Comparison of ENCODE assay signal across 33 cellular contexts in genomic region chr4:17152941-17153340, GRCh38.
"Had no signal": no experiment of that assay in that cellular context is flagged by ENCODE, and none has a peak within 500 bp of the region (broad histone marks: within the 10 kb centered on the region; RNA-seq: fewer than 3 reads in every experiment).

No MANE protein-coding gene starts in this region.

- DNase-seq: activated B cell treated with CpG ODN at 0.5 μM for 24 hours; activated CD4-positive, alpha-beta memory T cell treated with anti-CD3 and anti-CD28 coated beads for 36 hours; activated CD4-positive, alpha-beta T cell treated with anti-CD3 and anti-CD28 coated beads for 4 hours; activated CD4-positive, alpha-beta T cell treated with anti-CD3 and anti-CD28 coated beads, Interleukin-2, amount 50 U/mL, for 1 hour; activated CD4-positive, CD25-positive, alpha-beta regulatory T cell treated with anti-CD3 and anti-CD28 coated beads, Interleukin-2, amount 50 U/mL, for 72 hours; activated CD8-positive, alpha-beta memory T cell treated with anti-CD3 and anti-CD28 coated beads, Interleukin-2, amount 50 U/mL, for 4 hours; activated gamma-delta T cell treated with Interleukin-2 at 50 U/mL for 16 hours; activated naive CD4-positive, alpha-beta T cell treated with anti-CD3 and anti-CD28 coated beads for 36 hours; activated T-cell treated with anti-CD3 and anti-CD28 coated beads for 4 hours; activated T-cell treated with anti-CD3 and anti-CD28 coated beads, Interleukin-2, amount 50 U/mL, for 4 hours; adrenal gland; anterior cingulate cortex; brain microvascular endothelial cell; central memory CD4-positive, alpha-beta T cell; NCI-H1092 treated with DMSO at 0.1 percent for 48 hours; NCI-H1417; NCI-H146; NCI-H187; NCI-H2029 treated with DMSO at 0.1 percent for 48 hours; NCI-H2171 treated with DMSO at 0.1 percent for 48 hours; NCI-H2227 treated with DMSO at 0.1 percent for 48 hours; NCI-H524 treated with DMSO at 0.1 percent for 48 hours; SHP77; SJCRH30; T-helper 1 cell; T-helper 2 cell; T-helper 9 cell had no signal

- H3K27me3 Mint-ChIP-seq: activated B cell treated with CpG ODN at 0.5 μM for 24 hours; activated CD4-positive, alpha-beta memory T cell treated with anti-CD3 and anti-CD28 coated beads for 36 hours had no signal

- H3K9me3 ChIP-seq: adrenal gland, SJCRH30 had no signal

- ATAC-seq: activated naive CD4-positive, alpha-beta T cell treated with anti-CD3 and anti-CD28 coated beads, Interleukin-2, amount 50 U/mL, for 72 hours; activated T-cell treated with anti-CD3 and anti-CD28 coated beads, Interleukin-2, amount 50 U/mL, for 4 hours; Panc1 had no signal

- H3K36me3 Mint-ChIP-seq: activated CD4-positive, alpha-beta memory T cell treated with anti-CD3 and anti-CD28 coated beads for 36 hours; activated naive CD4-positive, alpha-beta T cell treated with anti-CD3 and anti-CD28 coated beads, Interleukin-2, amount 50 U/mL, for 72 hours had no signal

- H3K27me3 ChIP-seq: adrenal gland, brain microvascular endothelial cell had no signal

- H3K27ac ChIP-seq: adrenal gland, brain microvascular endothelial cell, KMS-11, SJCRH30, SK-N-MC, VCaP had no signal

- H3K4me3 ChIP-seq: adrenal gland, SJCRH30, SK-N-MC had no signal

- H3K4me2 ChIP-seq: KMS-11 had no signal

- H3K4me3 Mint-ChIP-seq: activated B cell treated with CpG ODN at 0.5 μM for 24 hours; activated CD4-positive, alpha-beta memory T cell treated with anti-CD3 and anti-CD28 coated beads for 36 hours; activated naive CD4-positive, alpha-beta T cell treated with anti-CD3 and anti-CD28 coated beads for 36 hours; activated T-cell treated with anti-CD3 and anti-CD28 coated beads, Interleukin-2, amount 50 U/mL, for 4 hours; activated T-helper 1 cell treated with anti-CD3 and anti-CD28 coated beads, Interleukin-12 subunit alpha, Interleukin-12 subunit beta, Interleukin-2, Interleukin-4 antibody, amounts not matched to agents 30 ng/mL and 10 ng/mL and 1 ng/mL, durations not matched to agents 14 hours and 24 hours and 36 hours had no signal

- H3K4me1 Mint-ChIP-seq: activated B cell treated with CpG ODN at 0.5 μM for 24 hours had no signal

- H3K9me3 Mint-ChIP-seq: activated CD4-positive, alpha-beta memory T cell treated with anti-CD3 and anti-CD28 coated beads for 36 hours; activated T-helper 1 cell treated with anti-CD3 and anti-CD28 coated beads, Interleukin-12 subunit alpha, Interleukin-12 subunit beta, Interleukin-2, Interleukin-4 antibody, amounts not matched to agents 30 ng/mL and 10 ng/mL and 1 ng/mL, durations not matched to agents 14 hours and 24 hours and 36 hours had no signal

- H3K4me1 ChIP-seq: adrenal gland, SJCRH30 had no signal

- H3K9ac ChIP-seq: KMS-11 had no signal

- H3K36me3 ChIP-seq: adrenal gland, brain microvascular endothelial cell, SJCRH30 had no signal

- H3K27ac Mint-ChIP-seq: activated B cell treated with CpG ODN at 0.5 μM for 24 hours; activated CD4-positive, alpha-beta memory T cell treated with anti-CD3 and anti-CD28 coated beads for 36 hours; activated naive CD4-positive, alpha-beta T cell treated with anti-CD3 and anti-CD28 coated beads for 36 hours; activated naive CD4-positive, alpha-beta T cell treated with anti-CD3 and anti-CD28 coated beads, Interleukin-2, amount 50 U/mL, for 72 hours; activated T-helper 1 cell treated with anti-CD3 and anti-CD28 coated beads, Interleukin-12 subunit alpha, Interleukin-12 subunit beta, Interleukin-2, Interleukin-4 antibody, amounts not matched to agents 30 ng/mL and 10 ng/mL and 1 ng/mL, durations not matched to agents 14 hours and 24 hours and 36 hours had no signal
